Comparison of ENCODE assay signal across 8 cellular contexts in the genomic region with DNA sequence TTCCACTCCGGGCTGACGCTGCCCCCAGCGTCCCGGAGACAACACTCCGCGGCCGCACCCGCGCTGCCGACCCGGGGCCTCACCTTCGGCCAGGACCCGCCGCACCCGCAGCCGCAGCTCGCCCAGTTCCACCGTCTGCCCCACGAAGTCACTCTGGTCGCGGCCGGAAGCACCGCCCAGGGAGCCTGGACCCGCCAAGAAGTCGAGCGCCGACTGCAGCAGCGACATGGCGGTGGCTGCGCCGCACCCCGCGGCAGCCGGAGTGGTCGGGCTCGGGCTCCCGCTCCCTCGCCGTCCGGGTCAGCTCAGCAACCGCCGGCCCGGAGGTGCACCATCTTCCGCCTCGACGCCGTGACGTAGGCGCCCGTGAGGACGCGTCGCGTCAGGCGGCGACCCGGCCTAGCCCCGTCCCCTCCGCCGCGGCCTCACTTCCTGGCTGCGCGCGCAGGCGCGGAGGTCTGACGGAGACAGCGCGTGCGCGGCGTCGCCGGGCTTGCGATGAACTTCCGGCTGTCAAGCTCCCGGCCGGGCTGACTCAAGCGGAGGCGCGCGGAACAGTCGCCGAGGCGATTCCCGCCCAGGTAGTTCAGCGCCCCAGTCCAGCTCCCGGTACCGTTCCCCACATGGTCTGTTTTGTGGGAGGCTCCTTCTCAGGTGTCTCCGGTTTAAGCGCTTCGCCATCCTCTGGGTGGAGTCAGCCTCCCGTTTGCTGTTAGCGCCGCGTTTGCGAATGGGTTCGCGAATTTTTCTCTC. TPM values are rescaled to one million over a fixed set of nuclear protein-coding genes. Genes with fewer than 3 reads are reported as not detected.
DNase-seq lines count a peak whose midpoint lies in the region; ATAC-seq and TF ChIP-seq lines count a peak whose summit lies in the region.

A gene (minus strand): TSS at position 357 of the 753 bp plus-strand sequence. CDS start 129 bp downstream, at position 228.
A gene with protein sequence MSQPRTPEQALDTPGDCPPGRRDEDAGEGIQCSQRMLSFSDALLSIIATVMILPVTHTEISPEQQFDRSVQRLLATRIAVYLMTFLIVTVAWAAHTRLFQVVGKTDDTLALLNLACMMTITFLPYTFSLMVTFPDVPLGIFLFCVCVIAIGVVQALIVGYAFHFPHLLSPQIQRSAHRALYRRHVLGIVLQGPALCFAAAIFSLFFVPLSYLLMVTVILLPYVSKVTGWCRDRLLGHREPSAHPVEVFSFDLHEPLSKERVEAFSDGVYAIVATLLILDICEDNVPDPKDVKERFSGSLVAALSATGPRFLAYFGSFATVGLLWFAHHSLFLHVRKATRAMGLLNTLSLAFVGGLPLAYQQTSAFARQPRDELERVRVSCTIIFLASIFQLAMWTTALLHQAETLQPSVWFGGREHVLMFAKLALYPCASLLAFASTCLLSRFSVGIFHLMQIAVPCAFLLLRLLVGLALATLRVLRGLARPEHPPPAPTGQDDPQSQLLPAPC (plus strand): TSS at position 501 of the 753 bp plus-strand sequence. CDS start 15,280 bp downstream, outside the sequence.

- peaks cover 8 to 70% (median 47%) of the 10 kb centered on the region in 9 donors for H3K4me1 ChIP-seq in heart right ventricle

- H3K27me3 ChIP-seq in heart right ventricle, result no peaks in the 10 kb centered on the region

- intact Hi-C loops in T-helper 1 cell treated with Interleukin-12 subunit alpha and Interleukin-12 subunit beta and Interleukin-4 antibody, amounts not matched to agents 30 ng/mL and 1 ng/mL, for 36 hours (cut with micrococcal nuclease), result loop anchor here (1.0 to 5.0 kb wide), 14 partner anchors 8 to 780 kb away; a partner anchor contains a TSS
- intact Hi-C loops in heart right ventricle (cut with DNase I), result loop anchor here in 2 of 10 donors (5.0 to 10.0 kb wide), 3 partner anchors 147 to 247 kb away; a partner anchor contains a TSS
- intact Hi-C loops in posterior cingulate gyrus (cut with DNase I), result loop anchor here (5.0 kb wide), 1 partner anchor 150 kb away; no protein-coding TSS in a partner anchor

- peak within 1 kb of the TSS; percentile 97 for H3K4me3 Mint-ChIP-seq in type B pancreatic cell

- TF ChIP-seq CTCF in heart right ventricle (IDR thresholded peaks at IDR 0.05) (no peak), type B pancreatic cell (conservative IDR thresholded peaks at IDR 0.05) (no peak)

- H3K27ac ChIP-seq in heart right ventricle, result peak within 1 kb of the TSS; percentile 75 to 98 (median 91)

- H3K36me3 Mint-ChIP-seq in type B pancreatic cell, result no peaks in the 10 kb centered on the region

- H3K4me3 ChIP-seq in heart right ventricle, result peak within 1 kb of the TSS; percentile 87 to 100 (median 98)

- H3K4me1 Mint-ChIP-seq in type B pancreatic cell (ENCODE audit: unreplicated experiment), result peaks cover 26% of the 10 kb centered on the region

- DNase-seq in NCI-H146 treated with DMSO at 0.1 percent for 48 hours (lab: John Stamatoyannopoulos, UW; ENCODE audit: unreplicated experiment) (peak; percentile 80), amniotic epithelial cell (ENCODE audit: low read depth) (peak; percentile 91), heart right ventricle (peak; percentile 93 to 97), posterior cingulate gyrus (peak; percentile 87 to 99 (median 92)), type B pancreatic cell (ENCODE audit: extremely low spot score, unreplicated experiment) (peak; percentile 99)

- TF ChIP-seq POLR2A in GM15510 (IDR thresholded peaks at IDR 0.05; ENCODE audit: borderline replicate concordance, extremely low read depth, insufficient read length), result peak; percentile 89

- peaks cover 0 to 4% (median 0%) of the 10 kb centered on the region in 9 donors for H3K36me3 ChIP-seq in heart right ventricle

- WGBS in heart right ventricle, 2 donors, result 0% methylated on average over 99 of the region's 99 CpGs

- H3K9me3 ChIP-seq in heart right ventricle, result no peaks in the 10 kb centered on the region

- H3K27ac Mint-ChIP-seq in type B pancreatic cell, result peak within 1 kb of the TSS; percentile 97

- H3K9me3 Mint-ChIP-seq in type B pancreatic cell, result no peaks in the 10 kb centered on the region

- H3K27me3 Mint-ChIP-seq in type B pancreatic cell, result no peaks in the 10 kb centered on the region

- peak; percentile 85 for ATAC-seq in HG02884 (IDR thresholded peaks at IDR 0.05; ENCODE audit: unreplicated experiment)
- peak; percentile 99 to 100 (median 99) for ATAC-seq in heart right ventricle

RNA-seq across cellular contexts. Expression of the first gene that starts in this region (rescaled TPM):
- 178 and 191 TPM in 2 replicates for total RNA-seq in T-helper 1 cell treated with Interleukin-12 subunit alpha and Interleukin-12 subunit beta and Interleukin-4 antibody, amounts not matched to agents 30 ng/mL and 1 ng/mL, for 36 hours
- total RNA-seq in heart right ventricle, result 10 to 100 TPM; 21.0 to 38.1 (median 26.9) TPM
- polyA plus RNA-seq in heart right ventricle, result 100 to 1,000 TPM in 1 of 2 donors, 10 to 100 TPM in 1; 48.6 to 105 TPM
- total RNA-seq in type B pancreatic cell (ENCODE audit: low replicate concordance), result 97.1 and 115 TPM in 2 replicates

RNA-seq across cellular contexts. Expression of the second gene that starts in this region (rescaled TPM):
- 24.9 and 28.3 TPM in 2 replicates for total RNA-seq in T-helper 1 cell treated with Interleukin-12 subunit alpha and Interleukin-12 subunit beta and Interleukin-4 antibody, amounts not matched to agents 30 ng/mL and 1 ng/mL, for 36 hours
- 10 to 100 TPM; 15.6 to 27.9 (median 19.0) TPM for total RNA-seq in heart right ventricle
- polyA plus RNA-seq in heart right ventricle, result 10 to 100 TPM; 16.3 to 49.6 TPM
- total RNA-seq in type B pancreatic cell (ENCODE audit: low replicate concordance), result 21.4 and 33.6 TPM in 2 replicates

Comparison
In these comparisons a context has a peak if more than half of its experiments do, and no peak if none do; other contexts are left out.
1. Peak in every context shown above with its lines: DNase-seq, ATAC-seq, H3K4me3 ChIP-seq and H3K27ac ChIP-seq.